In genomic region chr10:103231047-103231551, GRCh38 we compare ENCODE assay signal across 9 cellular contexts. TPM values are rescaled to one million over a fixed set of nuclear protein-coding genes. Genes with fewer than 3 reads are reported as not detected.
DNase-seq lines count a peak whose midpoint lies in the region; ATAC-seq and TF ChIP-seq lines count a peak whose summit lies in the region.
"Had no signal": no experiment of that assay in that cellular context is flagged by ENCODE, and none has a peak within 500 bp of the region (broad histone marks: within the 10 kb centered on the region; RNA-seq: fewer than 3 reads in every experiment).

No MANE protein-coding gene starts in this region.

- TF ChIP-seq CTCF in progenitor cell of endocrine pancreas (IDR thresholded peaks at IDR 0.05; ENCODE audit: unreplicated experiment) = no peak

- POLR2A ChIA-PET in T-cell (lab: Charles Lee) = no interaction called here

- H3K27me3 Mint-ChIP-seq in progenitor cell of endocrine pancreas = no peaks in the 10 kb centered on the region
- no peaks in the 10 kb centered on the region for H3K27me3 Mint-ChIP-seq in T-cell

- intact Hi-C loops in Right ventricle myocardium superior (cut with DNase I) = no loop called here

- H3K9me3 Mint-ChIP-seq in progenitor cell of endocrine pancreas (ENCODE audit: low read depth) (no peaks in the 10 kb centered on the region), T-cell (no peaks in the 10 kb centered on the region)

- H3K4me1 Mint-ChIP-seq in progenitor cell of endocrine pancreas (ENCODE audit: low read depth) (peaks cover 14% of the 10 kb centered on the region), T-cell (peaks cover 0 to 2% (median 0%) of the 10 kb centered on the region in 3 donors)

- CTCF ChIA-PET in T-cell (lab: Charles Lee) = interaction anchor here (0.6 to 0.9 kb wide), 4 partner anchors 16 to 395 kb away, joined by 3 to 4 read pairs (median 4); no protein-coding TSS in a partner anchor

- DNase-seq in ELF-1 (ENCODE audit: low read depth, low spot score) (peak; percentile 80), T1000 (lab: John Stamatoyannopoulos, UW) (peak; percentile 46), Right ventricle myocardium superior (no peak), progenitor cell of endocrine pancreas (ENCODE audit: low spot score, unreplicated experiment) (no peak), T-cell (no peak), SK-N-DZ (ENCODE audit: low spot score) (no peak)
- DNase-seq in stimulated activated naive CD4-positive, alpha-beta T cell (lab: John Stamatoyannopoulos, UW) = no peak

- no peaks in the 10 kb centered on the region for H3K36me3 Mint-ChIP-seq in progenitor cell of endocrine pancreas (ENCODE audit: insufficient read depth)
- no peaks in the 10 kb centered on the region for H3K36me3 Mint-ChIP-seq in T-cell

- peak overlapping the region; percentile 98 for H3K27ac Mint-ChIP-seq in progenitor cell of endocrine pancreas
- H3K27ac Mint-ChIP-seq in T-cell = no peak overlapping the region

- ATAC-seq in Right ventricle myocardium superior (ENCODE audit: poor library complexity) = peak; percentile 51
- no peak for ATAC-seq in T-cell (replicated peaks in 1 of 4)
- no peak for ATAC-seq in HG03520 (IDR thresholded peaks at IDR 0.05; ENCODE audit: unreplicated experiment)

- H3K4me3 Mint-ChIP-seq in progenitor cell of endocrine pancreas (ENCODE audit: low read depth) (no peak overlapping the region), T-cell (no peak overlapping the region)

RNA-seq across cellular contexts. Expression of gene RPEL1, which starts 14.6 kb away (rescaled TPM):
- not detected for total RNA-seq in Right ventricle myocardium superior
- not detected in 2 replicates for total RNA-seq in progenitor cell of endocrine pancreas
- total RNA-seq in T-cell = not detected
- not detected in 2 replicates for polyA plus RNA-seq in SK-N-DZ (2014; cell fraction: cytosol; rRNA removed)
- polyA plus RNA-seq in SK-N-DZ (2014; cell fraction: nucleus; rRNA removed) = not detected in 2 replicates
- total RNA-seq: temporal lobe had no signal

RNA-seq across cellular contexts. Expression of gene NT5C2, which starts 38.0 kb away (rescaled TPM):
- total RNA-seq in Right ventricle myocardium superior (46.9 TPM), progenitor cell of endocrine pancreas (131 and 135 TPM in 2 replicates), T-cell (10 to 100 TPM; 49.7 to 63.5 (median 54.0) TPM)
- polyA plus RNA-seq in SK-N-DZ (2014; cell fraction: cytosol; rRNA removed) = 26.0 and 28.0 TPM in 2 replicates
- polyA plus RNA-seq in SK-N-DZ (2014; cell fraction: nucleus; rRNA removed) = 37.3 and 50.9 TPM in 2 replicates

RNA-seq across cellular contexts. Expression of gene INA, which starts 45.8 kb away (rescaled TPM):
- total RNA-seq in Right ventricle myocardium superior (not detected), progenitor cell of endocrine pancreas (6.2 TPM in 2 replicates), T-cell (not detected)
- 133 and 147 TPM in 2 replicates for polyA plus RNA-seq in SK-N-DZ (2014; cell fraction: cytosol; rRNA removed)
- polyA plus RNA-seq in SK-N-DZ (2014; cell fraction: nucleus; rRNA removed) = 52.9 and 66.2 TPM in 2 replicates

Comparison
In these comparisons a context has a peak if more than half of its experiments do, and no peak if none do; other contexts are left out.
1. DNase-seq: peak in ELF-1 (single experiment) and T1000 (single experiment); none in Right ventricle myocardium superior (single experiment), progenitor cell of endocrine pancreas (single experiment), T-cell (0 of 34), stimulated activated naive CD4-positive, alpha-beta T cell (0 of 6) and SK-N-DZ (single experiment).